Comparison of ENCODE assay signal across 8 cellular contexts in the genomic region with DNA sequence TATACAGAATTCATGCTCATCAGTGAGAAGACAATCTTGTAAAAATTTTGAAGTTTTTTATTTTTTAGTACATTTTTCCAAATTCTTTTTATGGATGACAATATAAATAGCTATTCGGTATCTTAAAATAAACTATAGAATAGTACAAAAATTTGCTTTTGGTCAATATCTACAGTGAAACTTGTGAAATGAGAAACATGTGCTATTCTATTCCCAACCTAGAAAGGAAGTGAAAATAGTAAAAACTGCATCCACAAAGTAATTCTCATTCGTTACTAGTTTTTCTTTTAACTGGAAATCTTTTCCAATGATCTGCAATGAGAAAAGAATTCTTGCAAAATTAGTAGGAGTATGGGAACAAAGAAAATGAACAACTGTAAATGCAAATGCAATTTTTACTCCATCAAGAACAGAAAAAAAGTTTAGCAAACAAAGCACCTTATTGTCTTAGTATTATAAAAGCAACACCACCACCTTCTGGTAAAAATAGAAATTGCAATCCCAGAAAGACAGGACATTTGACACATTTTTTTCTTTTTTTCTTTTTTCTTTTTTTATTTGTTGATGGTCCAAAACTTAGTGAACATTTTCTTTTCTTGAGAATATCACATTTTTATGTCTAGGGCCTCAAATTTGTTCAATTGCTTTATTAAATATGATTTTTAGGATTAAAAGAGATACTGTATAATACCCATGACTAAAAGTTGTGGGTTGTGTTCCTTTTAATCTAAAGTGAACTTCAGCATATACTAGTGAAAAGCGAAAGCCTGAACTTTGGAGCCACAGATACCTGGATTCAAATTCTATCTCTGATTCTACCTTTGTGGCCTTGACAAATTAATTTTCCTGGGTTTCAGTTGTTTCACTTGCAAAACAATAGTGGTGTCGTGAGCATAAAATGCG.
A peak's percentile ranks its signal among the peaks of the same experiment; 100 is the strongest.
DNase-seq lines count a peak whose midpoint lies in the region; ATAC-seq, FAIRE-seq and TF ChIP-seq lines count a peak whose summit lies in the region.

No MANE protein-coding gene starts in this region.

- H3K27me3 Mint-ChIP-seq in HFFc6 (ENCODE audit: insufficient read depth), result no peaks in the 10 kb centered on the region; the same call in 1 of the 2 replicates

- no peak overlapping the region for H3K4me3 Mint-ChIP-seq in HFFc6

- no peak overlapping the region for H3K4me3 ChIP-seq in pancreas

- no peak overlapping the region for H3K27ac ChIP-seq in pancreas

- H3K9me3 ChIP-seq in pancreas, result no peaks in the 10 kb centered on the region

- TF ChIP-seq CTCF in HFFc6 (IDR thresholded peaks at IDR 0.05) (peak; percentile 84), pancreas (IDR thresholded peaks at IDR 0.05) (peak; percentile 42 to 70 (median 52))

- H3K4me1 Mint-ChIP-seq in HFFc6 (ENCODE audit: low read depth), result no peaks in the 10 kb centered on the region

- 43 to 46% methylated on average over 5 of the region's 5 CpGs for WGBS in pancreas, 2 donors

- no peaks in the 10 kb centered on the region for H3K36me3 Mint-ChIP-seq in HFFc6 (ENCODE audit: low read depth)

- peaks cover 10% of the 10 kb centered on the region for H3K9me3 Mint-ChIP-seq in HFFc6

- FAIRE-seq in pancreas (lab: Jason Lieb, UNC), result peak; percentile 86

- no peaks in the 10 kb centered on the region for H3K27me3 ChIP-seq in pancreas

- H3K36me3 ChIP-seq in pancreas, result no peaks in the 10 kb centered on the region

- H3K27ac Mint-ChIP-seq in HFFc6, result no peak overlapping the region

- peak in 3 of 4 donors; percentile 76 to 82 (median 81) for ATAC-seq in pancreas
- ATAC-seq in HG03460 (IDR thresholded peaks at IDR 0.05; ENCODE audit: unreplicated experiment), result no peak
- ATAC-seq in sciatic nerve, result no peak

- DNase-seq in NCI-H510A treated with DMSO at 0.1 percent for 48 hours (lab: John Stamatoyannopoulos, UW) (peak; percentile 56), NCI-H510A (lab: John Stamatoyannopoulos, UW) (no peak), HFFc6 (peak; percentile 20), NCI-H460 (ENCODE audit: extremely low read depth, low read depth) (peak; percentile 57), dermis microvascular lymphatic vessel endothelial cell (ENCODE audit: low read depth in 2 of 2) (peak; percentile 18 to 45), pancreas (no peak), sciatic nerve (ENCODE audit: low spot score) (no peak)

- intact Hi-C loops in pancreas (cut with DNase I) (loop anchor here in 1 of 3 donors (10.0 kb wide), 1 partner anchor 279 kb away; no protein-coding TSS in a partner anchor), sciatic nerve (cut with DNase I) (no loop called here)

- peaks cover 0 to 13% (median 8%) of the 10 kb centered on the region in 3 donors for H3K4me1 ChIP-seq in pancreas

Comparison
In these comparisons a context has a peak if more than half of its experiments do, and no peak if none do; other contexts are left out.
1. DNase-seq: peak in NCI-H510A treated with DMSO at 0.1 percent for 48 hours (single experiment), HFFc6 (single experiment), NCI-H460 (single experiment) and dermis microvascular lymphatic vessel endothelial cell (2 of 2); none in NCI-H510A (single experiment), pancreas (0 of 6) and sciatic nerve (single experiment).
2. ATAC-seq: peak in pancreas (3 of 4); none in HG03460 (single experiment) and sciatic nerve (single experiment).